In the genomic region with DNA sequence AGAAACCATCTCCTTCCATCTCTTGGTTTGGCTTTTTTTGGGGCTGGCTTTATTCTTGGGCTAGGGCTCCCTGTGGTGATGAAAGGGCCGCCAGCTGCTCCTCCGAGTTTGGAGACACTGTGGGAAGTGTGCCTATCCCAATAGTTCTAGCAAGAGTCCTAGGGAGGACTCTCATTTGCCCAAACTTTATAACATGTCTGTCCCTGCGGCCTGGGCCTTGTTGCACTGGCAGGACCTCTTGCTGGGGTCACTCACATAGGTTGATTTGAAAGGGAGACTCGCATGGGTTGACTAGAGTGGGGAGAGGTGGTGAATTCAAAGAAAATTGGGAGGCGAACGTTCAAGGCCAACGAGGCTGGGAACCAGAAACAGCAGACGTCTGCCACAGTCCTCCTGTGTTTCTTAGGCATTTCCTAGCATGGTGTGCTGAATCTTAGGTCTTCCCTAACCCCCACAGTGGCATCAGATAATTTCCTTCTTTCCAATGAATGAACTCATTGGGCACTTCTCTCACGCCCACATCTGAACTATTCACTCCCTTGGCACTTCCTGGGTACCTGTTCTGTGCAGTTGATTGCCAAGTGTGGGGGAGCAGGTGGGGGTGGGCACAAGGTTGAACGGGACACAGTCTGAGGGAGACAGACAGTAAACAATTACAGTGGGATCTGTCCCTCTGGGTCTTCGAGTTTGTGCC, we compare ENCODE assay signal across 19 cellular contexts.
"Had no signal": no experiment of that assay in that cellular context is flagged by ENCODE, and none has a peak within 500 bp of the region (broad histone marks: within the 10 kb centered on the region; RNA-seq: fewer than 3 reads in every experiment).

No MANE protein-coding gene starts in this region.

- H3K4me3 Mint-ChIP-seq: activated CD4-positive, alpha-beta memory T cell treated with anti-CD3 and anti-CD28 coated beads, Interleukin-2, amount 10 ng/mL, durations not matched to agents 7 days and 5 days; activated naive CD4-positive, alpha-beta T cell treated with anti-CD3 and anti-CD28 coated beads, Interleukin-2, amount 50 U/mL, for 24 hours; activated T-cell treated with anti-CD3 and anti-CD28 coated beads, Interleukin-2, amount 50 U/mL, for 24 hours; central memory CD8-positive, alpha-beta T cell; naive thymus-derived CD4-positive, alpha-beta T cell; stimulated activated naive B cell treated with anti-CD40 and anti-IgM and Interleukin-4, amounts not matched to agents 10 μg/mL and 1 μg/mL and 100 μg/mL, for 72 hours had no signal

- H3K27ac Mint-ChIP-seq: activated CD4-positive, alpha-beta memory T cell treated with anti-CD3 and anti-CD28 coated beads, Interleukin-2, amount 10 ng/mL, durations not matched to agents 7 days and 5 days; activated naive CD4-positive, alpha-beta T cell treated with anti-CD3 and anti-CD28 coated beads, Interleukin-2, amount 50 U/mL, for 24 hours; activated T-cell treated with anti-CD3 and anti-CD28 coated beads, Interleukin-2, amount 50 U/mL, for 24 hours; stimulated activated naive B cell treated with anti-CD40 and anti-IgM and Interleukin-4, amounts not matched to agents 10 μg/mL and 1 μg/mL and 100 μg/mL, for 72 hours had no signal

- H3K36me3 Mint-ChIP-seq: activated naive CD4-positive, alpha-beta T cell treated with anti-CD3 and anti-CD28 coated beads, Interleukin-2, amount 50 U/mL, for 24 hours; naive thymus-derived CD4-positive, alpha-beta T cell; stimulated activated naive B cell treated with anti-CD40 and anti-IgM and Interleukin-4, amounts not matched to agents 10 μg/mL and 1 μg/mL and 100 μg/mL, for 72 hours had no signal

- H3K27me3 Mint-ChIP-seq: activated naive CD4-positive, alpha-beta T cell treated with anti-CD3 and anti-CD28 coated beads, Interleukin-2, amount 50 U/mL, for 24 hours; activated T-cell treated with anti-CD3 and anti-CD28 coated beads, Interleukin-2, amount 50 U/mL, for 24 hours; central memory CD8-positive, alpha-beta T cell; stimulated activated naive B cell treated with anti-CD40 and anti-IgM and Interleukin-4, amounts not matched to agents 10 μg/mL and 1 μg/mL and 100 μg/mL, for 72 hours had no signal

- H3K4me1 Mint-ChIP-seq: activated naive CD4-positive, alpha-beta T cell treated with anti-CD3 and anti-CD28 coated beads, Interleukin-2, amount 50 U/mL, for 24 hours; central memory CD8-positive, alpha-beta T cell had no signal

- ATAC-seq: gastroesophageal sphincter; left lobe of liver; mucosa of descending colon; naive thymus-derived CD4-positive, alpha-beta T cell; right cardiac atrium; stimulated activated naive B cell treated with anti-CD40 and anti-IgM and Interleukin-4, amounts not matched to agents 10 μg/mL and 1 μg/mL and 100 μg/mL, for 72 hours had no signal

- H3K4me1 ChIP-seq: adrenal gland, gastroesophageal sphincter, thyroid gland had no signal

- H3K9me3 ChIP-seq: adrenal gland, gastroesophageal sphincter, mucosa of descending colon, thyroid gland had no signal

- H3K27ac ChIP-seq: adrenal gland, gastroesophageal sphincter, skin epidermis, thyroid gland had no signal

- H3K9me3 Mint-ChIP-seq: activated CD4-positive, alpha-beta memory T cell treated with anti-CD3 and anti-CD28 coated beads, Interleukin-2, amount 10 ng/mL, durations not matched to agents 7 days and 5 days; activated naive CD4-positive, alpha-beta T cell treated with anti-CD3 and anti-CD28 coated beads, Interleukin-2, amount 50 U/mL, for 24 hours; activated T-cell treated with anti-CD3 and anti-CD28 coated beads, Interleukin-2, amount 50 U/mL, for 24 hours; central memory CD8-positive, alpha-beta T cell; naive thymus-derived CD4-positive, alpha-beta T cell; stimulated activated naive B cell treated with anti-CD40 and anti-IgM and Interleukin-4, amounts not matched to agents 10 μg/mL and 1 μg/mL and 100 μg/mL, for 72 hours had no signal

- H3K36me3 ChIP-seq: adrenal gland, gastroesophageal sphincter, thyroid gland had no signal

- H3K27me3 ChIP-seq: adrenal gland, gastroesophageal sphincter, thyroid gland had no signal

- H3K4me3 ChIP-seq: adrenal gland, gastroesophageal sphincter, mucosa of descending colon, skin epidermis, thyroid gland had no signal

- DNase-seq: activated CD4-positive, alpha-beta memory T cell treated with anti-CD3 and anti-CD28 coated beads, Interleukin-2, amount 10 ng/mL, durations not matched to agents 7 days and 5 days; activated CD4-positive, alpha-beta T cell treated with anti-CD3 and anti-CD28 coated beads for 4 hours; activated T-cell treated with anti-CD3 and anti-CD28 coated beads, Interleukin-2, amount 50 U/mL, for 24 hours; adrenal gland; effector memory CD4-positive, alpha-beta T cell; erythroblast; mucosa of descending colon; naive thymus-derived CD4-positive, alpha-beta T cell; right cardiac atrium; stimulated activated CD4-positive, alpha-beta T cell treated with anti-CD3 and anti-CD28 coated beads, Interleukin-15, amount 100 ng/mL, for 24 hours; stimulated activated CD4-positive, alpha-beta T cell treated with anti-CD3 and anti-CD28 coated beads, Interleukin-4, amount 100 ng/mL, for 1 hour; stimulated activated naive B cell treated with anti-CD40 and anti-IgM and Interleukin-4, amounts not matched to agents 10 μg/mL and 1 μg/mL and 100 μg/mL, for 72 hours; T-helper 2 cell; thyroid gland had no signal
